14 cellular contexts compared by ENCODE assay signal in genomic region chr2:38301969-38302702, GRCh38.
A peak's percentile ranks its signal among the peaks of the same experiment; 100 is the strongest.
DNase-seq lines count a peak whose midpoint lies in the region; ATAC-seq, FAIRE-seq and TF ChIP-seq lines count a peak whose summit lies in the region.
"Had no signal": no experiment of that assay in that cellular context is flagged by ENCODE, and none has a peak within 500 bp of the region (broad histone marks: within the 10 kb centered on the region; RNA-seq: fewer than 3 reads in every experiment).

No MANE protein-coding gene starts in this region.

- peak overlapping the region; percentile 58 for H3K27ac Mint-ChIP-seq in activated CD4-positive, alpha-beta T cell treated with anti-CD3 and anti-CD28 coated beads for 36 hours
- peak overlapping the region; percentile 41 for H3K27ac Mint-ChIP-seq in progenitor cell of endocrine pancreas

- no peak for TF ChIP-seq RAD21 in GM12878 (IDR thresholded peaks at IDR 0.05; ENCODE audit: insufficient read depth, low read depth, low read length)

- peaks cover 13 to 19% of the 10 kb centered on the region in 2 experiments for H3K36me3 ChIP-seq in GM12878 (ENCODE audit: control insufficient read depth in 2 of 2, insufficient read depth in 2 of 2, low read length in 1 of 2)
- H3K36me3 ChIP-seq in mucosa of descending colon (ENCODE audit: low read depth) = no peaks in the 10 kb centered on the region

- no peak for TF ChIP-seq POLR2A in GM12878 (IDR thresholded peaks at IDR 0.05; ENCODE audit: low read depth, low read length)

- H3K27ac ChIP-seq in GM12878 (ENCODE audit: control insufficient read depth, insufficient read depth) = peak overlapping the region; percentile 66
- H3K27ac ChIP-seq: 22Rv1, transverse colon had no signal

- H3K4me1 ChIP-seq in GM12878 (ENCODE audit: control insufficient read depth, insufficient read depth, low read length) (peaks cover 18% of the 10 kb centered on the region), mucosa of descending colon (ENCODE audit: low read depth) (no peaks in the 10 kb centered on the region)
- H3K4me1 ChIP-seq: transverse colon had no signal

- no peak for FAIRE-seq in GM12878 (lab: Jason Lieb, UNC)

- 82% methylated on average over 3 of the region's 3 CpGs for WGBS in GM12878 (ENCODE audit: insufficient coverage, insufficient replicate concordance, low lambda C conversion rate, missing lambda C conversion rate)

- peak; percentile 42 for ATAC-seq in activated CD4-positive, alpha-beta T cell treated with anti-CD3 and anti-CD28 coated beads for 36 hours
- ATAC-seq in HG03280 (IDR thresholded peaks at IDR 0.05; ENCODE audit: unreplicated experiment) (peak; percentile 21), GM12878 (peak; percentile 56), mucosa of descending colon (no peak)

- TF ChIP-seq EP300 in GM12878 (IDR thresholded peaks at IDR 0.05; ENCODE audit: borderline replicate concordance in 1 of 2, control insufficient read depth in 1 of 2, low read depth in 2 of 2, low read length in 2 of 2) = no peak

- no peaks in the 10 kb centered on the region for H3K9me3 Mint-ChIP-seq in activated CD4-positive, alpha-beta T cell treated with anti-CD3 and anti-CD28 coated beads for 36 hours (ENCODE audit: low read depth)
- H3K9me3 Mint-ChIP-seq in progenitor cell of endocrine pancreas (ENCODE audit: low read depth) = peaks cover 10% of the 10 kb centered on the region

- no peak for DNase-seq in activated CD4-positive, alpha-beta T cell treated with anti-CD3 and anti-CD28 coated beads for 36 hours
- DNase-seq in activated CD4-positive, alpha-beta T cell treated with anti-CD3 and anti-CD28 coated beads for 4 hours = no peak
- no peak for DNase-seq in GM12878 (ENCODE audit: low read depth, low spot score)
- DNase-seq in progenitor cell of endocrine pancreas (ENCODE audit: low spot score, unreplicated experiment) = no peak
- no peak for DNase-seq in activated gamma-delta T cell treated with Interleukin-2 at 50 U/mL for 16 hours
- no peak for DNase-seq in mucosa of descending colon
- DNase-seq in activated gamma-delta T cell (lab: John Stamatoyannopoulos, UW) = no peak
- DNase-seq: activated CD4-positive, alpha-beta T cell treated with anti-CD3 and anti-CD28 coated beads for 1 hour; activated naive CD4-positive, alpha-beta T cell; Kasumi-1; NCI-H2081; transverse colon had no signal

- H2AFZ ChIP-seq in GM12878 (ENCODE audit: control insufficient read depth, low read depth, low read length) = no peak overlapping the region

- no peaks in the 10 kb centered on the region for H3K27me3 Mint-ChIP-seq in activated CD4-positive, alpha-beta T cell treated with anti-CD3 and anti-CD28 coated beads for 36 hours
- no peaks in the 10 kb centered on the region for H3K27me3 Mint-ChIP-seq in progenitor cell of endocrine pancreas

- in situ Hi-C loops in GM12878 (cut with MboI) = no loop called here

- no peak overlapping the region for H3K4me3 Mint-ChIP-seq in activated CD4-positive, alpha-beta T cell treated with anti-CD3 and anti-CD28 coated beads for 36 hours
- no peak overlapping the region for H3K4me3 Mint-ChIP-seq in progenitor cell of endocrine pancreas (ENCODE audit: low read depth)

- POLR2A ChIA-PET in activated CD4-positive, alpha-beta T cell treated with anti-CD3 and anti-CD28 coated beads for 36 hours (lab: Charles Lee) = no interaction called here
- POLR2A ChIA-PET in GM12878 (lab: Charles Lee) = no interaction called here

- CTCF ChIA-PET in activated CD4-positive, alpha-beta T cell treated with anti-CD3 and anti-CD28 coated beads for 36 hours (lab: Charles Lee) = no interaction called here
- CTCF ChIA-PET in GM12878 (lab: Yijun Ruan, JAX) = interaction anchor here (1.3 kb wide), 1 partner anchor 206 kb away, joined by 3 read pairs; no protein-coding TSS in a partner anchor

- H3K79me2 ChIP-seq in GM12878 (ENCODE audit: control insufficient read depth, insufficient read depth, low read length) = peaks cover 2% of the 10 kb centered on the region

- H3K4me3 ChIP-seq in GM12878 (no peak overlapping the region), mucosa of descending colon (no peak overlapping the region)
- H3K4me3 ChIP-seq: transverse colon had no signal

- H3K4me2 ChIP-seq in GM12878 (ENCODE audit: control insufficient read depth, insufficient read depth) = no peak overlapping the region

- SMC1A ChIA-PET in GM12878 (lab: Charles Lee; ENCODE audit: uncharacterized antibody, unreplicated experiment) = interaction anchor here (0.8 to 0.9 kb wide), 2 partner anchors 13 to 193 kb away, joined by 3 read pairs; no protein-coding TSS in a partner anchor

- TF ChIP-seq CTCF in GM12878 (IDR thresholded peaks at IDR 0.05 in 2 of 3, conservative IDR thresholded peaks at IDR 0.05 in 1 of 3; ENCODE audit: control insufficient read depth in 2 of 3, extremely low read depth in 1 of 3, insufficient read depth in 1 of 3, low read depth in 3 of 3, low read length in 3 of 3) (no peak), progenitor cell of endocrine pancreas (IDR thresholded peaks at IDR 0.05; ENCODE audit: unreplicated experiment) (no peak), mucosa of descending colon (IDR thresholded peaks at IDR 0.05) (no peak)

- H3K9ac ChIP-seq in GM12878 (ENCODE audit: control insufficient read depth, insufficient read depth, low read length) = no peak overlapping the region

- peaks cover 43% of the 10 kb centered on the region for H3K4me1 Mint-ChIP-seq in activated CD4-positive, alpha-beta T cell treated with anti-CD3 and anti-CD28 coated beads for 36 hours
- H3K4me1 Mint-ChIP-seq in progenitor cell of endocrine pancreas (ENCODE audit: low read depth) = peaks cover 6% of the 10 kb centered on the region

- peaks cover 59% of the 10 kb centered on the region for H3K36me3 Mint-ChIP-seq in activated CD4-positive, alpha-beta T cell treated with anti-CD3 and anti-CD28 coated beads for 36 hours (ENCODE audit: low read depth)
- H3K36me3 Mint-ChIP-seq in progenitor cell of endocrine pancreas (ENCODE audit: insufficient read depth) = peaks cover 44% of the 10 kb centered on the region

- H3K27me3 ChIP-seq in GM12878 (replicated peaks in 1 of 2; ENCODE audit: control insufficient read depth in 2 of 2, insufficient read depth in 2 of 2, low read length in 1 of 2) = no peaks in the 10 kb centered on the region
- H3K27me3 ChIP-seq: transverse colon had no signal

- H3K9me3 ChIP-seq in GM12878 (replicated peaks; ENCODE audit: control insufficient read depth, insufficient read depth, low read length) = no peaks in the 10 kb centered on the region; the same call in 2 of the 3 replicates
- no peaks in the 10 kb centered on the region for H3K9me3 ChIP-seq in mucosa of descending colon
- H3K9me3 ChIP-seq: transverse colon had no signal

- H4K20me1 ChIP-seq in GM12878 (ENCODE audit: control insufficient read depth, insufficient read depth) = no peaks in the 10 kb centered on the region

- no TSS peak for BruUV-seq in GM12878 (replicated peaks; lab: Mats Ljungman, UMichigan)

- RAD21 ChIA-PET in GM12878 (lab: Charles Lee; ENCODE audit: unreplicated experiment) = interaction anchor here (0.5 kb wide), 1 partner anchor 28 kb away, joined by 5 read pairs; no protein-coding TSS in a partner anchor

- intact Hi-C loops in activated CD4-positive, alpha-beta T cell treated with anti-CD3 and anti-CD28 coated beads for 36 hours (cut with DNase I, micrococcal nuclease) = no loop called here
- intact Hi-C loops in GM12878 (cut with micrococcal nuclease; ENCODE audit: unreplicated experiment) (no loop called here), mucosa of descending colon (cut with DNase I, micrococcal nuclease) (no loop called here)

TF ChIP-seq in GM12878, 131 proteins besides CTCF, POLR2A, EP300 and RAD21 (continues in another document):
- TF ChIP-seq PKNOX1 (IDR thresholded peaks at IDR 0.05) (no peak), CREM (IDR thresholded peaks at IDR 0.05; ENCODE audit: low read depth) (no peak), USF1 (IDR thresholded peaks at IDR 0.05; ENCODE audit: borderline replicate concordance, extremely low read length, insufficient read depth, low read depth, low read length) (no peak), IKZF2 (IDR thresholded peaks at IDR 0.05) (no peak), RCOR1 (conservative IDR thresholded peaks at IDR 0.05; ENCODE audit: low read depth, low read length) (no peak)
